In genomic region chr19:42441047-42441440, GRCh38 we compare ENCODE assay signal across 1 cellular context.
TF ChIP-seq lines count a peak whose summit lies in the region.

No MANE protein-coding gene starts in this region.

TF ChIP-seq in HepG2, 621 proteins besides CTCF, POLR2A, EP300 and RAD21 (continues in another document):
- TF ChIP-seq THAP8 (CRISPR knock-in tag; IDR thresholded peaks at IDR 0.05; ENCODE audit: borderline replicate concordance): no peak
- TF ChIP-seq SNAPC5 (CRISPR knock-in tag; IDR thresholded peaks at IDR 0.05; ENCODE audit: borderline replicate concordance): no peak
- TF ChIP-seq KAT8 (CRISPR knock-in tag; IDR thresholded peaks at IDR 0.05): no peak
- no peak for TF ChIP-seq TSC22D2 (CRISPR knock-in tag; IDR thresholded peaks at IDR 0.05; ENCODE audit: borderline replicate concordance)
- 0 out of 2 replicates have a peak, but pooled peaks have one; percentile 57 for TF ChIP-seq CEBPG (CRISPR knock-in tag; IDR thresholded peaks at IDR 0.05)
- no peak for TF ChIP-seq GMEB2 (CRISPR knock-in tag; IDR thresholded peaks at IDR 0.05; ENCODE audit: low read depth)
- no peak for TF ChIP-seq HNRNPLL (IDR thresholded peaks at IDR 0.05; ENCODE audit: low read depth, low read length, poor library complexity, severe bottlenecking)
- no peak for TF ChIP-seq POLR2G (IDR thresholded peaks at IDR 0.05; ENCODE audit: low read depth, low read length)
- TF ChIP-seq GATAD2A (CRISPR knock-in tag; IDR thresholded peaks at IDR 0.05): peak; percentile 33; the same call in 1 of the 2 replicates
- TF ChIP-seq ZNF331 (CRISPR knock-in tag; IDR thresholded peaks at IDR 0.05): 0 out of 2 replicates have a peak, but pooled peaks have one; percentile 14
- 0 out of 2 replicates have a peak, but pooled peaks have one; percentile 2 for TF ChIP-seq HOXA3 (CRISPR knock-in tag; IDR thresholded peaks at IDR 0.05)
- no peak for TF ChIP-seq SP140L (CRISPR knock-in tag; IDR thresholded peaks at IDR 0.05; ENCODE audit: borderline replicate concordance)
- TF ChIP-seq CCAR2 (optimal IDR thresholded peaks at IDR 0.05; ENCODE audit: low read depth, low read length): no peak
- no peak for TF ChIP-seq ELK4 (CRISPR knock-in tag; IDR thresholded peaks at IDR 0.05; ENCODE audit: borderline replicate concordance)
- no peak for TF ChIP-seq ZNF891 (CRISPR knock-in tag; IDR thresholded peaks at IDR 0.05)
- TF ChIP-seq MAX (IDR thresholded peaks at IDR 0.05): peak; percentile 25; the same call in 1 of the 2 replicates
- TF ChIP-seq FOSL2 (CRISPR knock-in tag; IDR thresholded peaks at IDR 0.05): peak; percentile 9; the same call in 1 of the 2 replicates
- no peak for TF ChIP-seq CENPX (CRISPR knock-in tag; IDR thresholded peaks at IDR 0.05)
- no peak for TF ChIP-seq ZNF383 (CRISPR knock-in tag; IDR thresholded peaks at IDR 0.05; ENCODE audit: borderline replicate concordance)
- TF ChIP-seq NFKBIZ (CRISPR knock-in tag; IDR thresholded peaks at IDR 0.05): no peak
- TF ChIP-seq ONECUT2 (CRISPR knock-in tag; IDR thresholded peaks at IDR 0.05): no peak
- TF ChIP-seq NFIB (CRISPR knock-in tag; IDR thresholded peaks at IDR 0.05; ENCODE audit: borderline replicate concordance): no peak
- no peak for TF ChIP-seq PPARG (CRISPR knock-in tag; conservative IDR thresholded peaks at IDR 0.05)
- no peak for TF ChIP-seq HDAC2 (CRISPR knock-in tag; IDR thresholded peaks at IDR 0.05)
- no peak for TF ChIP-seq IKZF4 (CRISPR knock-in tag; IDR thresholded peaks at IDR 0.05; ENCODE audit: borderline replicate concordance, low read depth, not compliant biosample characterization)
- TF ChIP-seq TEAD3 (CRISPR knock-in tag; optimal IDR thresholded peaks at IDR 0.05; ENCODE audit: borderline replicate concordance): peak; percentile 27
- TF ChIP-seq TOE1 (CRISPR knock-in tag; IDR thresholded peaks at IDR 0.05): no peak
- no peak for TF ChIP-seq KDM3A (CRISPR knock-in tag; IDR thresholded peaks at IDR 0.05; ENCODE audit: low read depth)
- TF ChIP-seq POLR2AphosphoS2 (IDR thresholded peaks at IDR 0.05; ENCODE audit: low read depth, low read length): no peak
- TF ChIP-seq TAF15 (IDR thresholded peaks at IDR 0.05; ENCODE audit: low read depth, low read length, poor library complexity, severe bottlenecking): no peak
- no peak for TF ChIP-seq ZBTB37 (CRISPR knock-in tag; IDR thresholded peaks at IDR 0.05)
- no peak for TF ChIP-seq IKZF1 (IDR thresholded peaks at IDR 0.05)
- TF ChIP-seq ZNF543 (CRISPR knock-in tag; IDR thresholded peaks at IDR 0.05): no peak
- no peak for TF ChIP-seq ZBTB34 (CRISPR knock-in tag; IDR thresholded peaks at IDR 0.05)
- 0 out of 2 replicates have a peak, but pooled peaks have one; percentile 34 for TF ChIP-seq ZNF556 (CRISPR knock-in tag; IDR thresholded peaks at IDR 0.05; ENCODE audit: borderline replicate concordance)
- no peak for TF ChIP-seq MAZ (IDR thresholded peaks at IDR 0.05; ENCODE audit: borderline replicate concordance, low read depth, low read length)
- no peak for TF ChIP-seq MAZ (CRISPR knock-in tag; IDR thresholded peaks at IDR 0.05; ENCODE audit: low read depth)
- no peak for TF ChIP-seq ZNF614 (CRISPR knock-in tag; IDR thresholded peaks at IDR 0.05; ENCODE audit: borderline replicate concordance)
- TF ChIP-seq PBX2 (CRISPR knock-in tag; IDR thresholded peaks at IDR 0.05): no peak
- 0 out of 2 replicates have a peak, but pooled peaks have one; percentile 10 for TF ChIP-seq PAXIP1 (CRISPR knock-in tag; conservative IDR thresholded peaks at IDR 0.05)
- no peak for TF ChIP-seq ZXDC (CRISPR knock-in tag; IDR thresholded peaks at IDR 0.05)
- TF ChIP-seq ZNF292 (CRISPR knock-in tag; IDR thresholded peaks at IDR 0.05; ENCODE audit: borderline replicate concordance, low read depth): peak; percentile 72; the same call in 1 of the 2 replicates
- TF ChIP-seq ZBTB10 (CRISPR knock-in tag; IDR thresholded peaks at IDR 0.05; ENCODE audit: borderline replicate concordance): no peak
- no peak for TF ChIP-seq NONO (IDR thresholded peaks at IDR 0.05)
- no peak for TF ChIP-seq NONO (CRISPR knock-in tag; conservative IDR thresholded peaks at IDR 0.05)
- TF ChIP-seq MZF1 (CRISPR knock-in tag; IDR thresholded peaks at IDR 0.05; ENCODE audit: borderline replicate concordance): no peak
- TF ChIP-seq RFX1 (IDR thresholded peaks at IDR 0.05): no peak
- TF ChIP-seq ETV6 (CRISPR knock-in tag; conservative IDR thresholded peaks at IDR 0.05): no peak
- TF ChIP-seq ZNF430 (CRISPR knock-in tag; IDR thresholded peaks at IDR 0.05): no peak
- no peak for TF ChIP-seq PAF1 (CRISPR knock-in tag; IDR thresholded peaks at IDR 0.05)
- TF ChIP-seq NCOA1 (CRISPR knock-in tag; IDR thresholded peaks at IDR 0.05): no peak
- TF ChIP-seq SAP130 (CRISPR knock-in tag; IDR thresholded peaks at IDR 0.05; ENCODE audit: low read depth): peak; percentile 12; the same call in 1 of the 2 replicates
- no peak for TF ChIP-seq FOXP1 (IDR thresholded peaks at IDR 0.05)
- TF ChIP-seq FOXP1 (CRISPR knock-in tag; IDR thresholded peaks at IDR 0.05): no peak
- no peak for TF ChIP-seq ZNF317 (CRISPR knock-in tag; IDR thresholded peaks at IDR 0.05)
- TF ChIP-seq TCF7 (IDR thresholded peaks at IDR 0.05; ENCODE audit: low read depth): no peak
- TF ChIP-seq ZNF777 (CRISPR knock-in tag; IDR thresholded peaks at IDR 0.05): no peak
